Comparison of ENCODE assay signal across 1 cellular context in genomic region chr5:55541056-55541635, GRCh38.
TF ChIP-seq lines count a peak whose summit lies in the region.

No MANE protein-coding gene starts in this region.

TF ChIP-seq in HepG2, 621 proteins besides CTCF, POLR2A, EP300 and RAD21 (continued from another document):
- TF ChIP-seq ZNF550 (CRISPR knock-in tag; IDR thresholded peaks at IDR 0.05; ENCODE audit: borderline replicate concordance): no peak
- peak; percentile 24; the same call in 1 of the 2 replicates for TF ChIP-seq TCF7 (IDR thresholded peaks at IDR 0.05; ENCODE audit: low read depth)
- TF ChIP-seq KDM5B (CRISPR knock-in tag; IDR thresholded peaks at IDR 0.05; ENCODE audit: borderline replicate concordance): no peak
- no peak for TF ChIP-seq ZNF749 (CRISPR knock-in tag; IDR thresholded peaks at IDR 0.05; ENCODE audit: borderline replicate concordance)
- no peak for TF ChIP-seq ELF4 (CRISPR knock-in tag; IDR thresholded peaks at IDR 0.05; ENCODE audit: borderline replicate concordance)
